ENCODE assay signal across 24 cellular contexts in genomic region chr10:130999376-131000202, GRCh38.
A peak's percentile ranks its signal among the peaks of the same experiment; 100 is the strongest.
DNase-seq lines count a peak whose midpoint lies in the region; ATAC-seq and TF ChIP-seq lines count a peak whose summit lies in the region.
"Had no signal": no experiment of that assay in that cellular context is flagged by ENCODE, and none has a peak within 500 bp of the region (broad histone marks: within the 10 kb centered on the region; RNA-seq: fewer than 3 reads in every experiment).

No MANE protein-coding gene starts in this region.

- H3K9ac ChIP-seq in Karpas-422 (ENCODE audit: low read length) (peak overlapping the region; percentile 54), trophoblast cell (ENCODE audit: low read length) (no peak overlapping the region), H9 (ENCODE audit: extremely low read depth, insufficient read length, low read length) (no peak overlapping the region)

- no peak overlapping the region for H3K14ac ChIP-seq in trophoblast cell (ENCODE audit: low read length)
- no peak overlapping the region for H3K14ac ChIP-seq in H9 (ENCODE audit: insufficient read depth, low read length)

- H3K36me3 Mint-ChIP-seq in activated CD4-positive, alpha-beta memory T cell treated with anti-CD3 and anti-CD28 coated beads, Interleukin-2, amount 10 ng/mL, durations not matched to agents 7 days and 5 days (ENCODE audit: low read depth): no peaks in the 10 kb centered on the region
- H3K36me3 Mint-ChIP-seq in activated CD4-positive, alpha-beta memory T cell treated with anti-CD3 and anti-CD28 coated beads for 36 hours: no peaks in the 10 kb centered on the region
- peaks cover 4 to 20% (median 13%) of the 10 kb centered on the region in 3 experiments; a peak in 5 of 7 replicates for H3K36me3 Mint-ChIP-seq in H9 (ENCODE audit: insufficient read depth in 1 of 3, low read depth in 3 of 3)

- no peak overlapping the region for H3K4me3 Mint-ChIP-seq in activated CD4-positive, alpha-beta memory T cell treated with anti-CD3 and anti-CD28 coated beads, Interleukin-2, amount 10 ng/mL, durations not matched to agents 7 days and 5 days
- no peak overlapping the region for H3K4me3 Mint-ChIP-seq in activated CD4-positive, alpha-beta memory T cell treated with anti-CD3 and anti-CD28 coated beads for 36 hours
- no peak overlapping the region for H3K4me3 Mint-ChIP-seq in H9
- H3K4me3 Mint-ChIP-seq: GM23338 had no signal

- H2BK120ac ChIP-seq in trophoblast cell (ENCODE audit: insufficient read depth, low read length, poor library complexity) (no peak overlapping the region), H9 (ENCODE audit: low read depth, low read length, poor library complexity, severe bottlenecking) (no peak overlapping the region)

- no peak overlapping the region for H3K23ac ChIP-seq in trophoblast cell (ENCODE audit: low read length)
- no peak overlapping the region for H3K23ac ChIP-seq in H9 (ENCODE audit: insufficient read length, low read depth, low read length)

- H3K79me1 ChIP-seq in trophoblast cell (ENCODE audit: low read length) (no peaks in the 10 kb centered on the region), H9 (ENCODE audit: insufficient read depth, low read depth, low read length, poor library complexity, severe bottlenecking) (no peaks in the 10 kb centered on the region)

- no peaks in the 10 kb centered on the region for H3K4me1 Mint-ChIP-seq in activated CD4-positive, alpha-beta memory T cell treated with anti-CD3 and anti-CD28 coated beads, Interleukin-2, amount 10 ng/mL, durations not matched to agents 7 days and 5 days
- H3K4me1 Mint-ChIP-seq in activated CD4-positive, alpha-beta memory T cell treated with anti-CD3 and anti-CD28 coated beads for 36 hours (ENCODE audit: low read depth): no peaks in the 10 kb centered on the region
- peaks cover 58 to 68% of the 10 kb centered on the region in 2 experiments for H3K4me1 Mint-ChIP-seq in H9

- peak overlapping the region; percentile 99 for H3K27ac ChIP-seq in Karpas-422 (ENCODE audit: low read length)
- no peak overlapping the region for H3K27ac ChIP-seq in lung (ENCODE audit: low read depth in 1 of 2, low read length in 1 of 2)
- no peak overlapping the region for H3K27ac ChIP-seq in trophoblast cell (ENCODE audit: low read depth, low read length)
- no peak overlapping the region for H3K27ac ChIP-seq in H9 (ENCODE audit: insufficient read length, low read depth, low read length)

- H4K20me1 ChIP-seq in Karpas-422 (ENCODE audit: insufficient read depth, low read depth, low read length) (no peaks in the 10 kb centered on the region), H9 (ENCODE audit: control insufficient read depth, insufficient read depth, insufficient read length) (no peaks in the 10 kb centered on the region)

- H3K36me3 ChIP-seq in Karpas-422 (ENCODE audit: insufficient read depth, low read length) (no peaks in the 10 kb centered on the region; the same call in 1 of the 2 replicates), lung (ENCODE audit: control insufficient read depth in 2 of 2, insufficient read depth in 2 of 2, low read length in 2 of 2) (no peaks in the 10 kb centered on the region), trophoblast cell (ENCODE audit: control insufficient read depth in 1 of 2, insufficient read depth in 2 of 2, low read length in 2 of 2) (no peaks in the 10 kb centered on the region)
- H3K36me3 ChIP-seq: BE2C had no signal

- H3K4me3 ChIP-seq in Karpas-422 (ENCODE audit: low read length) (no peak overlapping the region), lung (no peak overlapping the region), trophoblast cell (ENCODE audit: low read depth, low read length) (peak overlapping the region; percentile 37)
- H3K4me3 ChIP-seq: GM23338 had no signal

- intact Hi-C loops in activated CD4-positive, alpha-beta memory T cell treated with anti-CD3 and anti-CD28 coated beads for 36 hours (cut with micrococcal nuclease): no loop called here

- peaks cover 90% of the 10 kb centered on the region for H3K4me1 ChIP-seq in Karpas-422 (ENCODE audit: low read length)
- no peaks in the 10 kb centered on the region for H3K4me1 ChIP-seq in lung (ENCODE audit: control insufficient read depth in 2 of 2, insufficient read depth in 2 of 2, low read length in 2 of 2)
- H3K4me1 ChIP-seq in trophoblast cell (ENCODE audit: control insufficient read depth in 1 of 2, insufficient read depth in 2 of 2, low read length in 2 of 2): no peaks in the 10 kb centered on the region
- H3K4me1 ChIP-seq in H9 (ENCODE audit: insufficient read depth, low read length): peaks cover 26% of the 10 kb centered on the region
- H3K4me1 ChIP-seq: BE2C had no signal

- 83 to 89% methylated on average over 11 of the region's 11 CpGs for WGBS in lung, 2 donors
- no CpG with 5 or more reads among the region's 11 CpGs for WGBS in trophoblast cell (ENCODE audit: extremely low coverage, insufficient coverage, insufficient read length)
- no CpG with 5 or more reads among the region's 11 CpGs for WGBS in H9 (ENCODE audit: extremely low coverage, insufficient read length, low lambda C conversion rate)

- no peak overlapping the region for H2AK5ac ChIP-seq in trophoblast cell (ENCODE audit: low read length)
- no peak overlapping the region for H2AK5ac ChIP-seq in H9 (ENCODE audit: insufficient read length, low read length)

- H3K9me2 ChIP-seq in Karpas-422 (replicated peaks; ENCODE audit: insufficient read depth, low read length): no peaks in the 10 kb centered on the region

- H3K56ac ChIP-seq in H9 (ENCODE audit: insufficient read length, low read depth, low read length): no peak overlapping the region

- ATAC-seq in lung (ENCODE audit: insufficient read depth, low FRiP score) (no peak), HG03457 (IDR thresholded peaks at IDR 0.05; ENCODE audit: unreplicated experiment) (no peak)
- ATAC-seq: GM23338 had no signal

- H3K27ac Mint-ChIP-seq in activated CD4-positive, alpha-beta memory T cell treated with anti-CD3 and anti-CD28 coated beads, Interleukin-2, amount 10 ng/mL, durations not matched to agents 7 days and 5 days: no peak overlapping the region
- no peak overlapping the region for H3K27ac Mint-ChIP-seq in activated CD4-positive, alpha-beta memory T cell treated with anti-CD3 and anti-CD28 coated beads for 36 hours
- no peak overlapping the region; a peak in 1 of 7 replicates for H3K27ac Mint-ChIP-seq in H9
- H3K27ac Mint-ChIP-seq: GM23338 had no signal

- H2BK5ac ChIP-seq in trophoblast cell (ENCODE audit: low read depth, low read length, poor library complexity) (no peak overlapping the region), H9 (ENCODE audit: insufficient read length, low read length) (no peak overlapping the region)

- H2BK12ac ChIP-seq in trophoblast cell (ENCODE audit: low read length) (no peak overlapping the region), H9 (ENCODE audit: insufficient read length, low read depth, low read length) (no peak overlapping the region)

- no peaks in the 10 kb centered on the region for H3K23me2 ChIP-seq in H9 (ENCODE audit: insufficient read length, low read depth, low read length, poor library complexity, severe bottlenecking)

- no peak overlapping the region for H2BK20ac ChIP-seq in H9 (ENCODE audit: low read depth, low read length, poor library complexity, severe bottlenecking)

- no peaks in the 10 kb centered on the region for H3K79me2 ChIP-seq in Karpas-422 (ENCODE audit: low read length)
- no peaks in the 10 kb centered on the region for H3K79me2 ChIP-seq in trophoblast cell (ENCODE audit: control insufficient read depth, insufficient read depth, low read length, poor library complexity)
- H3K79me2 ChIP-seq in H9 (ENCODE audit: insufficient read depth, low read length): no peaks in the 10 kb centered on the region

- POLR2A ChIA-PET in activated CD4-positive, alpha-beta memory T cell treated with anti-CD3 and anti-CD28 coated beads, Interleukin-2, amount 10 ng/mL, durations not matched to agents 7 days and 5 days (lab: Charles Lee): no interaction called here
- POLR2A ChIA-PET in activated CD4-positive, alpha-beta memory T cell treated with anti-CD3 and anti-CD28 coated beads for 36 hours (lab: Charles Lee): no interaction called here

- H4K8ac ChIP-seq in trophoblast cell (ENCODE audit: low read depth, low read length): no peak overlapping the region
- no peak overlapping the region for H4K8ac ChIP-seq in H9 (replicated peaks; ENCODE audit: insufficient read length, low read depth, low read length)

- DNase-seq in activated CD4-positive, alpha-beta memory T cell treated with anti-CD3 and anti-CD28 coated beads, Interleukin-2, amount 10 ng/mL, durations not matched to agents 7 days and 5 days: peak; percentile 9
- no peak for DNase-seq in activated CD4-positive, alpha-beta memory T cell treated with anti-CD3 and anti-CD28 coated beads for 36 hours
- DNase-seq in Karpas-422: no peak
- peak; percentile 24 for DNase-seq in lung (ENCODE audit: low spot score)
- no peak for DNase-seq in trophoblast cell
- no peak for DNase-seq in H9
- no peak for DNase-seq in activated CD4-positive, CD25-positive, alpha-beta regulatory T cell (lab: John Stamatoyannopoulos, UW)
- DNase-seq: 8988T, ACHN, BE2C, Calu3, DMS79 treated with DMSO at 0.1 percent for 48 hours, GF-D8, HCEC 1CT, NCI-H1092, NCI-H1417 treated with DMSO at 0.1 percent for 48 hours, NCI-H1694 treated with DMSO at 0.1 percent for 48 hours, NCI-H2081, NCI-H2227 treated with DMSO at 0.1 percent for 48 hours, NCI-H69, RPMI8226, SHP77 had no signal

- H3K4ac ChIP-seq in trophoblast cell (ENCODE audit: low read depth, low read length) (no peak overlapping the region), H9 (ENCODE audit: low read depth, low read length) (no peak overlapping the region)

- peaks cover 6% of the 10 kb centered on the region for H3K9me3 Mint-ChIP-seq in activated CD4-positive, alpha-beta memory T cell treated with anti-CD3 and anti-CD28 coated beads, Interleukin-2, amount 10 ng/mL, durations not matched to agents 7 days and 5 days
- H3K9me3 Mint-ChIP-seq in activated CD4-positive, alpha-beta memory T cell treated with anti-CD3 and anti-CD28 coated beads for 36 hours: peaks cover 5% of the 10 kb centered on the region
- peaks cover 12 to 22% of the 10 kb centered on the region in 2 experiments for H3K9me3 Mint-ChIP-seq in H9

- no peaks in the 10 kb centered on the region for H3K27me3 Mint-ChIP-seq in activated CD4-positive, alpha-beta memory T cell treated with anti-CD3 and anti-CD28 coated beads, Interleukin-2, amount 10 ng/mL, durations not matched to agents 7 days and 5 days
- no peaks in the 10 kb centered on the region for H3K27me3 Mint-ChIP-seq in activated CD4-positive, alpha-beta memory T cell treated with anti-CD3 and anti-CD28 coated beads for 36 hours
- H3K27me3 Mint-ChIP-seq in H9 (ENCODE audit: low read depth): peaks cover 5% of the 10 kb centered on the region

- TF ChIP-seq CTCF in lung (IDR thresholded peaks at IDR 0.05; ENCODE audit: control extremely low read depth, extremely low read depth): no peak
- TF ChIP-seq CTCF in H9 (conservative IDR thresholded peaks at IDR 0.05): no peak

- H3K27me3 ChIP-seq in Karpas-422 (ENCODE audit: low read length) (peaks cover 9% of the 10 kb centered on the region; the same call in 1 of the 2 replicates), lung (ENCODE audit: control insufficient read depth, insufficient read depth) (no peaks in the 10 kb centered on the region), trophoblast cell (ENCODE audit: insufficient read depth, low read length) (no peaks in the 10 kb centered on the region), H9 (ENCODE audit: insufficient read depth, low read length) (no peaks in the 10 kb centered on the region)
- H3K27me3 ChIP-seq: BE2C had no signal

- no peak overlapping the region for H3T11ph ChIP-seq in H9 (ENCODE audit: low read length)

- no peak overlapping the region for H2BK15ac ChIP-seq in H9 (ENCODE audit: low read depth, low read length)

- H3K4me2 ChIP-seq in Karpas-422 (ENCODE audit: low read depth, low read length, poor library complexity, severe bottlenecking): peak overlapping the region; percentile 76
- H3K4me2 ChIP-seq in trophoblast cell (ENCODE audit: low read length): no peak overlapping the region
- no peak overlapping the region for H3K4me2 ChIP-seq in H9 (ENCODE audit: insufficient read depth, insufficient read length, low read length)
- H3K4me2 ChIP-seq: GM23338 had no signal

- no peak overlapping the region for H4K12ac ChIP-seq in trophoblast cell (ENCODE audit: low read depth, low read length)

- H3K18ac ChIP-seq in trophoblast cell (ENCODE audit: low read length): no peak overlapping the region
- H3K18ac ChIP-seq in H9 (ENCODE audit: insufficient read length, low read depth, low read length): no peak overlapping the region

- no peak overlapping the region for H4K91ac ChIP-seq in trophoblast cell (ENCODE audit: low read depth, low read length)
- H4K91ac ChIP-seq in H9 (ENCODE audit: insufficient read length, low read depth, low read length): no peak overlapping the region

- H4K5ac ChIP-seq in H9 (ENCODE audit: insufficient read length, low read depth, low read length): no peak overlapping the region

- peaks cover 8% of the 10 kb centered on the region; the same call in 1 of the 2 replicates for H3K9me3 ChIP-seq in Karpas-422 (ENCODE audit: low read length)
- H3K9me3 ChIP-seq in lung (ENCODE audit: control insufficient read depth in 2 of 2, insufficient read depth in 1 of 2, low read length in 1 of 2): no peaks in the 10 kb centered on the region
- peaks cover 3% of the 10 kb centered on the region for H3K9me3 ChIP-seq in trophoblast cell (ENCODE audit: insufficient read depth, low read depth, low read length)
- no peaks in the 10 kb centered on the region for H3K9me3 ChIP-seq in H9 (ENCODE audit: control insufficient read depth, low read depth, low read length)
- H3K9me3 ChIP-seq: BE2C had no signal

- CTCF ChIA-PET in activated CD4-positive, alpha-beta memory T cell treated with anti-CD3 and anti-CD28 coated beads, Interleukin-2, amount 10 ng/mL, durations not matched to agents 7 days and 5 days (lab: Charles Lee): no interaction called here
- CTCF ChIA-PET in activated CD4-positive, alpha-beta memory T cell treated with anti-CD3 and anti-CD28 coated beads for 36 hours (lab: Charles Lee): no interaction called here

- no peak overlapping the region for H2AFZ ChIP-seq in Karpas-422 (ENCODE audit: low read length)
- no peak overlapping the region for H2AFZ ChIP-seq in trophoblast cell (ENCODE audit: insufficient read depth, low read length, poor library complexity)
- H2AFZ ChIP-seq in H9 (ENCODE audit: low read length): no peak overlapping the region
- H2AFZ ChIP-seq: GM23338 had no signal

Comparison
In these comparisons a context has a peak if more than half of its experiments do, and no peak if none do; other contexts are left out.
1. DNase-seq: peak in activated CD4-positive, alpha-beta memory T cell treated with anti-CD3 and anti-CD28 coated beads, Interleukin-2, amount 10 ng/mL, durations not matched to agents 7 days and 5 days (single experiment) and lung (single experiment); none in activated CD4-positive, alpha-beta memory T cell treated with anti-CD3 and anti-CD28 coated beads for 36 hours (single experiment), Karpas-422 (single experiment), trophoblast cell (0 of 2), H9 (single experiment) and activated CD4-positive, CD25-positive, alpha-beta regulatory T cell (0 of 4).